In genomic region chr10:55367555-55367954, GRCh38 we compare ENCODE assay signal across 22 cellular contexts.
"Had no signal": no experiment of that assay in that cellular context is flagged by ENCODE, and none has a peak within 500 bp of the region (broad histone marks: within the 10 kb centered on the region; RNA-seq: fewer than 3 reads in every experiment).

No MANE protein-coding gene starts in this region.

- H3K27ac ChIP-seq: coronary artery, dorsolateral prefrontal cortex, esophagus muscularis mucosa, foreskin keratinocyte, gastroesophageal sphincter, heart right ventricle, left lung, lower lobe of right lung had no signal

- FAIRE-seq: endothelial cell of umbilical vein, frontal cortex, keratinocyte had no signal

- H3K27me3 ChIP-seq: esophagus muscularis mucosa, foreskin keratinocyte, gastroesophageal sphincter, heart right ventricle, left lung had no signal

- H3K4me3 Mint-ChIP-seq: mesothelial cell of epicardium, naive B cell had no signal

- ATAC-seq: foreskin keratinocyte, gastroesophageal sphincter, heart right ventricle, left cardiac atrium, left lung, left ventricle myocardium superior, lower lobe of right lung, mucosa of descending colon had no signal

- H3K4me3 ChIP-seq: coronary artery, dorsolateral prefrontal cortex, esophagus muscularis mucosa, gastroesophageal sphincter, heart right ventricle, left lung, lower lobe of right lung, mucosa of descending colon had no signal

- H3K27ac Mint-ChIP-seq: mesothelial cell of epicardium, naive B cell had no signal

- H3K4me1 Mint-ChIP-seq: naive B cell had no signal

- H3K36me3 Mint-ChIP-seq: naive B cell had no signal

- H3K36me3 ChIP-seq: esophagus muscularis mucosa, gastroesophageal sphincter, heart right ventricle, left lung, lower lobe of right lung had no signal

- DNase-seq: dermis blood vessel endothelial cell; dorsolateral prefrontal cortex; effector CD4-positive, alpha-beta T cell; effector memory CD4-positive, alpha-beta T cell; foreskin keratinocyte; head of caudate nucleus; heart right ventricle; hippocampal formation; left cardiac atrium; left lung; left ventricle myocardium superior; lower lobe of right lung; mesenchymal stem cell; mucosa of descending colon; naive B cell had no signal

- H3K4me1 ChIP-seq: esophagus muscularis mucosa, foreskin keratinocyte, gastroesophageal sphincter, heart right ventricle, left lung, lower lobe of right lung had no signal

- H3K9me3 ChIP-seq: esophagus muscularis mucosa, gastroesophageal sphincter, heart right ventricle, left lung, lower lobe of right lung, mucosa of descending colon had no signal

- H3K27me3 Mint-ChIP-seq: naive B cell had no signal
